In genomic region chr22:22981670-22982571, GRCh38 we compare ENCODE assay signal across 1 cellular context.
TF ChIP-seq lines count a peak whose summit lies in the region.

No MANE protein-coding gene starts in this region.

TF ChIP-seq in H1, 55 proteins besides CTCF, POLR2A, EP300 and RAD21 (continued from another document):
- TF ChIP-seq ATF2 (IDR thresholded peaks at IDR 0.05; ENCODE audit: low read length): no peak
- TF ChIP-seq NANOG (IDR thresholded peaks at IDR 0.05; ENCODE audit: insufficient read depth, low read depth, low read length, poor library complexity, severe bottlenecking): no peak
- no peak for TF ChIP-seq CBX5 (IDR thresholded peaks at IDR 0.05; ENCODE audit: low read depth, low read length)
- no peak for TF ChIP-seq TAF7 (optimal IDR thresholded peaks at IDR 0.05; ENCODE audit: borderline replicate concordance, low read depth, low read length)
- TF ChIP-seq JUN (IDR thresholded peaks at IDR 0.05; ENCODE audit: low read depth, low read length): no peak
- no peak for TF ChIP-seq HDAC2 (IDR thresholded peaks at IDR 0.05; ENCODE audit: borderline replicate concordance in 1 of 2, low read depth in 2 of 2, low read length in 2 of 2)
- TF ChIP-seq USF2 (IDR thresholded peaks at IDR 0.05; ENCODE audit: low read length): no peak
- no peak for TF ChIP-seq SIX5 (IDR thresholded peaks at IDR 0.05; ENCODE audit: low read depth, low read length)
- TF ChIP-seq KDM5A (IDR thresholded peaks at IDR 0.05; ENCODE audit: low read length): no peak
- no peak for TF ChIP-seq BCL11A (IDR thresholded peaks at IDR 0.05; ENCODE audit: low read depth in 2 of 2, low read length in 2 of 2)
- no peak for TF ChIP-seq NRF1 (IDR thresholded peaks at IDR 0.05; ENCODE audit: low read depth, low read length)
